In the genomic region with DNA sequence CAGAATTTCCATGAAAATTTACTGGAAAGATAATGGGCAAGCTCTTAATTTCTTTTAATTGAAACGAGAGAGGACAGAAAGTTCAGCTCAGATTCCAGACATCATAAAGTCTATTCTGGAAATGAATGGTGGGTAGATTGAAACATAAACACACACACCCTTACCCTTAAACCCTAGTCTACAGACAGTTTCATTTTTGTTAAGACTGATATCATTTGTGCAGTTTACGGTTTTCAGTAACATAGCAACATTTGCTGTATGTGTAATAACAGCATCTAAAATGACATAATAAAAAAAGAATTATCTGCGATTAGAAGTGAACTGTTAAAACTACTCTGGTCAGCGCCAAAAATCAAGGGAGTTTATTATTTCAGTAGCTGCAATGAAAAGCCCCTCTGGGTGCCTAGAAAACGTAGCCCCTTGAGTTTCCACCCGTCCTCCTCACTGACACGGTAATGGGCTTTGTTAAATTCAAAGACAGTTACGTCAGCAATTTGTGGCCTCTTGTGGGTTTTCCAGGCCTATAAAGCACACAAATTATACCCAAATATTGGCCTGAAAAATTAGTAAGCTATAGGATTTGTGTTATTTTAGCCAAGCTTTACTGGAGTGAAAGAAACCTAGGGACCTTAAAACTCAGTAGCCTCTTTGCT, we compare ENCODE assay signal across 17 cellular contexts.
DNase-seq lines count a peak whose midpoint lies in the region; ATAC-seq, FAIRE-seq and TF ChIP-seq lines count a peak whose summit lies in the region.
"Had no signal": no experiment of that assay in that cellular context is flagged by ENCODE, and none has a peak within 500 bp of the region (broad histone marks: within the 10 kb centered on the region; RNA-seq: fewer than 3 reads in every experiment).

No MANE protein-coding gene starts in this region.

- no peaks in the 10 kb centered on the region for H3K4me1 ChIP-seq in GM23338 (ENCODE audit: insufficient read depth)
- no peaks in the 10 kb centered on the region for H3K4me1 ChIP-seq in small intestine (ENCODE audit: control insufficient read depth in 2 of 2, insufficient read depth in 1 of 2, low read depth in 1 of 2, low read length in 1 of 2)

- no peak overlapping the region for H3K4me3 Mint-ChIP-seq in GM23338
- H3K4me3 Mint-ChIP-seq: IgD-negative memory B cell had no signal

- H3K4me1 Mint-ChIP-seq in GM23338: peaks cover 6% of the 10 kb centered on the region
- H3K4me1 Mint-ChIP-seq: IgD-negative memory B cell had no signal

- 0 out of 2 replicates have a peak overlapping the region, but pooled peaks have one; percentile 39 for H2AFZ ChIP-seq in GM23338

- no peaks in the 10 kb centered on the region for H3F3A ChIP-seq in GM23338 (replicated peaks; ENCODE audit: low read depth)

- no peak overlapping the region for H3K4me3 ChIP-seq in GM23338
- H3K4me3 ChIP-seq in fibroblast of villous mesenchyme (ENCODE audit: low read depth, low read length): no peak overlapping the region
- H3K4me3 ChIP-seq in small intestine (ENCODE audit: low read depth in 1 of 2, low read length in 2 of 2): no peak overlapping the region
- no peak overlapping the region for H3K4me3 ChIP-seq in MG63
- H3K4me3 ChIP-seq: BLaER1 treated with 17β-estradiol and CSF1 and Interleukin-3, amounts not matched to agents 10 nM and 100 nM; Peyer's patch had no signal

- no peaks in the 10 kb centered on the region for H3K9me3 Mint-ChIP-seq in GM23338

- H3K36me3 Mint-ChIP-seq in GM23338 (ENCODE audit: low read depth): no peaks in the 10 kb centered on the region; the same call in 2 of the 3 replicates
- H3K36me3 Mint-ChIP-seq: IgD-negative memory B cell had no signal

- ATAC-seq in GM23338 (no peak), GM21447 (IDR thresholded peaks at IDR 0.05; ENCODE audit: unreplicated experiment) (no peak)

- H3K27ac ChIP-seq in GM23338 (ENCODE audit: low read depth): no peak overlapping the region
- no peak overlapping the region for H3K27ac ChIP-seq in small intestine (ENCODE audit: low read depth in 1 of 2, low read length in 1 of 2)
- H3K27ac ChIP-seq: BLaER1 treated with 17β-estradiol and CSF1 and Interleukin-3, amounts not matched to agents 10 nM and 100 nM; Peyer's patch had no signal

- H3K9me3 ChIP-seq in small intestine (ENCODE audit: control insufficient read depth, low read depth): no peaks in the 10 kb centered on the region
- H3K9me3 ChIP-seq in MG63: no peaks in the 10 kb centered on the region
- H3K9me3 ChIP-seq: Peyer's patch had no signal

- DNase-seq in GM23338 (ENCODE audit: low spot score): no peak
- DNase-seq in LHCN-M2 (ENCODE audit: low read depth): peak; percentile 10
- DNase-seq in fibroblast of villous mesenchyme (ENCODE audit: low read depth): peak; percentile 24
- peak; percentile 13 for DNase-seq in small intestine
- no peak for DNase-seq in MG63
- DNase-seq in KG1 (lab: John Stamatoyannopoulos, UW): no peak
- DNase-seq: EL, NCI-H1048, NCI-H1694, NCI-H345, NCI-H526 treated with DMSO at 0.1 percent for 48 hours, Peyer's patch, SHP77 treated with DMSO at 0.1 percent for 48 hours, T-helper 2 cell had no signal

- H3K27me3 ChIP-seq in GM23338 (ENCODE audit: insufficient read depth): no peaks in the 10 kb centered on the region
- H3K27me3 ChIP-seq in small intestine (ENCODE audit: control insufficient read depth in 2 of 2, insufficient read depth in 2 of 2, low read length in 2 of 2): no peaks in the 10 kb centered on the region
- no peaks in the 10 kb centered on the region for H3K27me3 ChIP-seq in MG63
- H3K27me3 ChIP-seq: BLaER1 treated with 17β-estradiol and CSF1 and Interleukin-3, amounts not matched to agents 10 nM and 100 nM; Peyer's patch had no signal

- H3K79me2 ChIP-seq in GM23338 (replicated peaks; ENCODE audit: insufficient read depth): no peaks in the 10 kb centered on the region

- no peaks in the 10 kb centered on the region for H4K20me1 ChIP-seq in GM23338 (replicated peaks; ENCODE audit: insufficient read depth)
- H4K20me1 ChIP-seq: BLaER1 treated with 17β-estradiol and CSF1 and Interleukin-3, amounts not matched to agents 10 nM and 100 nM had no signal

- H3K36me3 ChIP-seq in GM23338 (ENCODE audit: insufficient read depth): no peaks in the 10 kb centered on the region
- H3K36me3 ChIP-seq in small intestine (ENCODE audit: control insufficient read depth in 2 of 2, insufficient read depth in 2 of 2, low read length in 2 of 2): no peaks in the 10 kb centered on the region
- no peaks in the 10 kb centered on the region for H3K36me3 ChIP-seq in MG63
- H3K36me3 ChIP-seq: BLaER1 treated with 17β-estradiol and CSF1 and Interleukin-3, amounts not matched to agents 10 nM and 100 nM; Peyer's patch had no signal

- no peak overlapping the region for H3K4me2 ChIP-seq in GM23338
- H3K4me2 ChIP-seq: BLaER1 treated with 17β-estradiol and CSF1 and Interleukin-3, amounts not matched to agents 10 nM and 100 nM had no signal

- 53 to 60% (median 54%) methylated on average over 8 of the region's 8 CpGs for WGBS in small intestine, 3 donors

- H3K27me3 Mint-ChIP-seq in GM23338 (ENCODE audit: insufficient read depth, low read depth, poor library complexity): no peaks in the 10 kb centered on the region
- H3K27me3 Mint-ChIP-seq: IgD-negative memory B cell had no signal

- H3K9me2 ChIP-seq in GM23338 (ENCODE audit: insufficient read depth): no peaks in the 10 kb centered on the region

- TF ChIP-seq CTCF in GM23338 (conservative IDR thresholded peaks at IDR 0.05; ENCODE audit: low read depth in 2 of 2) (no peak), fibroblast of villous mesenchyme (IDR thresholded peaks at IDR 0.05; ENCODE audit: insufficient read depth, low read depth, low read length) (no peak)

- FAIRE-seq in small intestine (lab: Jason Lieb, UNC): no peak

- no peak overlapping the region for H3K27ac Mint-ChIP-seq in GM23338
- H3K27ac Mint-ChIP-seq: IgD-negative memory B cell had no signal

TF ChIP-seq in GM23338, 12 proteins besides CTCF, POLR2A, EP300 and RAD21:
- TF ChIP-seq ZNF114 (CRISPR knock-in tag; IDR thresholded peaks at IDR 0.05): no peak

Comparison
In these comparisons a context has a peak if more than half of its experiments do, and no peak if none do; other contexts are left out.
1. DNase-seq: peak in LHCN-M2 (single experiment), fibroblast of villous mesenchyme (single experiment) and small intestine (single experiment); none in GM23338 (single experiment), MG63 (single experiment) and KG1 (single experiment).